ENCODE assay signal across 1 cellular context in the genomic region with DNA sequence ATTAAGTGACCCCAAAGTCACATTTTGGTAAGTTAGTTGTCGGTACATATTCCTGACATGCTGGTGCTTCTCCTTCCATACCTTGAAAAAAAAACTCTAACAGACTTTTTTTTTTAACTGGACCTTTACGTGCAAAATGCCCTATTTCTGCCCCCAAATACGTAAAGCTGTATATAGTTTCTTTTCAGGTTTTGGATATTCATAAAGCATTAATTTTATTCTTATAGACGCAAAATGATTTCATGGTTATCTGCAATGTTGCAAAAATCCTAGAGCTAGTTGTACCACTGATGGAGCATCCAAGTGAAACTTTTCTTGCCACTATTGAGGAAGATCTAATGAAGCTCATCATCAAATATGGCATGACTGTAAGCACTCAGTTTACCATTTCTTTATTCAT.
TF ChIP-seq lines count a peak whose summit lies in the region.

No MANE protein-coding gene starts in this region.

TF ChIP-seq in K562, 482 proteins besides CTCF, POLR2A, EP300 and RAD21 (continued from another document and continues in another):
- TF ChIP-seq FOXJ2 (tag; IDR thresholded peaks at IDR 0.05) (no peak), SRSF1 (IDR thresholded peaks at IDR 0.05; ENCODE audit: low read depth, low read length) (no peak), THAP12 (CRISPR knock-in tag; IDR thresholded peaks at IDR 0.05) (no peak), GABPB2 (CRISPR knock-in tag; conservative IDR thresholded peaks at IDR 0.05) (0 out of 2 replicates have a peak, but pooled peaks have one; percentile 21), EWSR1 (IDR thresholded peaks at IDR 0.05; ENCODE audit: borderline replicate concordance, low read depth, partially characterized antibody) (no peak), TGIF2 (CRISPR knock-in tag; IDR thresholded peaks at IDR 0.05) (no peak), ZNF436 (CRISPR knock-in tag; IDR thresholded peaks at IDR 0.05) (no peak), ZNF324 (CRISPR knock-in tag; IDR thresholded peaks at IDR 0.05) (no peak), TEAD1 (CRISPR knock-in tag; IDR thresholded peaks at IDR 0.05) (no peak), ZNF140 (CRISPR knock-in tag; IDR thresholded peaks at IDR 0.05) (peak; percentile 86; the same call in 1 of the 2 replicates), KLF16 (IDR thresholded peaks at IDR 0.05) (no peak), ZNF384 (IDR thresholded peaks at IDR 0.05; ENCODE audit: low read depth, low read length) (no peak), KDM5B (IDR thresholded peaks at IDR 0.05; ENCODE audit: insufficient replicate concordance, low read depth, low read length) (no peak), ZNF311 (CRISPR knock-in tag; IDR thresholded peaks at IDR 0.05) (no peak), ZNF668 (CRISPR knock-in tag; IDR thresholded peaks at IDR 0.05) (no peak), ZC3H11A (IDR thresholded peaks at IDR 0.05; ENCODE audit: low read depth, low read length) (no peak), ZBTB40 (IDR thresholded peaks at IDR 0.05) (no peak), ZBTB40 (CRISPR knock-in tag; IDR thresholded peaks at IDR 0.05) (no peak), ZNF586 (CRISPR knock-in tag; conservative IDR thresholded peaks at IDR 0.05) (no peak), HDAC2 (IDR thresholded peaks at IDR 0.05) (no peak), ZNF282 (CRISPR knock-in tag; IDR thresholded peaks at IDR 0.05) (no peak), NFE2L1 (tag; IDR thresholded peaks at IDR 0.05; ENCODE audit: borderline replicate concordance, low read depth) (no peak), ZNF766 (CRISPR knock-in tag; conservative IDR thresholded peaks at IDR 0.05) (no peak), GATA2 (CRISPR knock-in tag; IDR thresholded peaks at IDR 0.05) (no peak), NFATC3 (IDR thresholded peaks at IDR 0.05) (no peak), NFIX (CRISPR knock-in tag; IDR thresholded peaks at IDR 0.05; ENCODE audit: low read depth) (peak; percentile 71), NBN (IDR thresholded peaks at IDR 0.05; ENCODE audit: low read depth) (no peak), SAFB2 (IDR thresholded peaks at IDR 0.05; ENCODE audit: borderline replicate concordance, low read depth, low read length, severe bottlenecking) (no peak), IRF9 (tag; IDR thresholded peaks at IDR 0.05) (no peak), RAD51 (IDR thresholded peaks at IDR 0.05; ENCODE audit: borderline replicate concordance, low read depth) (no peak), ID3 (CRISPR knock-in tag; IDR thresholded peaks at IDR 0.05) (no peak), ID3 (tag; IDR thresholded peaks at IDR 0.05) (no peak), POLR2AphosphoS2 (IDR thresholded peaks at IDR 0.05; ENCODE audit: low read length) (no peak), BHLHE40 (IDR thresholded peaks at IDR 0.05; ENCODE audit: low read length) (no peak), ERF (CRISPR knock-in tag; IDR thresholded peaks at IDR 0.05) (no peak), ETS2 (tag; IDR thresholded peaks at IDR 0.05; ENCODE audit: borderline replicate concordance, poor library complexity, severe bottlenecking) (no peak), CC2D1A (IDR thresholded peaks at IDR 0.05) (no peak), ZNF354B (CRISPR knock-in tag; IDR thresholded peaks at IDR 0.05) (no peak), HNRNPK (IDR thresholded peaks at IDR 0.05; ENCODE audit: low read depth, low read length, poor library complexity, severe bottlenecking) (no peak), NFE2 (IDR thresholded peaks at IDR 0.05; ENCODE audit: low read depth) (no peak), TSC22D4 (tag; IDR thresholded peaks at IDR 0.05) (no peak), POLR2H (tag; IDR thresholded peaks at IDR 0.05; ENCODE audit: low read depth) (0 out of 2 replicates have a peak, but pooled peaks have one; percentile 10), SRSF7 (optimal IDR thresholded peaks at IDR 0.05; ENCODE audit: low read depth, low read length) (no peak), ZNF232 (CRISPR knock-in tag; IDR thresholded peaks at IDR 0.05) (no peak), HOXB6 (CRISPR knock-in tag; IDR thresholded peaks at IDR 0.05; ENCODE audit: borderline replicate concordance) (0 out of 2 replicates have a peak, but pooled peaks have one; percentile 80), ZEB2 (IDR thresholded peaks at IDR 0.05) (no peak)
- TF ChIP-seq, protein P1, sequence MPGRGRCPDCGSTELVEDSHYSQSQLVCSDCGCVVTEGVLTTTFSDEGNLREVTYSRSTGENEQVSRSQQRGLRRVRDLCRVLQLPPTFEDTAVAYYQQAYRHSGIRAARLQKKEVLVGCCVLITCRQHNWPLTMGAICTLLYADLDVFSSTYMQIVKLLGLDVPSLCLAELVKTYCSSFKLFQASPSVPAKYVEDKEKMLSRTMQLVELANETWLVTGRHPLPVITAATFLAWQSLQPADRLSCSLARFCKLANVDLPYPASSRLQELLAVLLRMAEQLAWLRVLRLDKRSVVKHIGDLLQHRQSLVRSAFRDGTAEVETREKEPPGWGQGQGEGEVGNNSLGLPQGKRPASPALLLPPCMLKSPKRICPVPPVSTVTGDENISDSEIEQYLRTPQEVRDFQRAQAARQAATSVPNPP (IDR thresholded peaks at IDR 0.05; ENCODE audit: borderline replicate concordance, insufficient read depth, insufficient read length): no peak
- TF ChIP-seq, protein P2, sequence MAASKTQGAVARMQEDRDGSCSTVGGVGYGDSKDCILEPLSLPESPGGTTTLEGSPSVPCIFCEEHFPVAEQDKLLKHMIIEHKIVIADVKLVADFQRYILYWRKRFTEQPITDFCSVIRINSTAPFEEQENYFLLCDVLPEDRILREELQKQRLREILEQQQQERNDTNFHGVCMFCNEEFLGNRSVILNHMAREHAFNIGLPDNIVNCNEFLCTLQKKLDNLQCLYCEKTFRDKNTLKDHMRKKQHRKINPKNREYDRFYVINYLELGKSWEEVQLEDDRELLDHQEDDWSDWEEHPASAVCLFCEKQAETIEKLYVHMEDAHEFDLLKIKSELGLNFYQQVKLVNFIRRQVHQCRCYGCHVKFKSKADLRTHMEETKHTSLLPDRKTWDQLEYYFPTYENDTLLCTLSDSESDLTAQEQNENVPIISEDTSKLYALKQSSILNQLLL (CRISPR knock-in tag; IDR thresholded peaks at IDR 0.05; ENCODE audit: borderline replicate concordance): peak; percentile 98
- TF ChIP-seq, protein P3, sequence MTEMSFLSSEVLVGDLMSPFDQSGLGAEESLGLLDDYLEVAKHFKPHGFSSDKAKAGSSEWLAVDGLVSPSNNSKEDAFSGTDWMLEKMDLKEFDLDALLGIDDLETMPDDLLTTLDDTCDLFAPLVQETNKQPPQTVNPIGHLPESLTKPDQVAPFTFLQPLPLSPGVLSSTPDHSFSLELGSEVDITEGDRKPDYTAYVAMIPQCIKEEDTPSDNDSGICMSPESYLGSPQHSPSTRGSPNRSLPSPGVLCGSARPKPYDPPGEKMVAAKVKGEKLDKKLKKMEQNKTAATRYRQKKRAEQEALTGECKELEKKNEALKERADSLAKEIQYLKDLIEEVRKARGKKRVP (CRISPR knock-in tag; IDR thresholded peaks at IDR 0.05): no peak
- TF ChIP-seq, protein P4, sequence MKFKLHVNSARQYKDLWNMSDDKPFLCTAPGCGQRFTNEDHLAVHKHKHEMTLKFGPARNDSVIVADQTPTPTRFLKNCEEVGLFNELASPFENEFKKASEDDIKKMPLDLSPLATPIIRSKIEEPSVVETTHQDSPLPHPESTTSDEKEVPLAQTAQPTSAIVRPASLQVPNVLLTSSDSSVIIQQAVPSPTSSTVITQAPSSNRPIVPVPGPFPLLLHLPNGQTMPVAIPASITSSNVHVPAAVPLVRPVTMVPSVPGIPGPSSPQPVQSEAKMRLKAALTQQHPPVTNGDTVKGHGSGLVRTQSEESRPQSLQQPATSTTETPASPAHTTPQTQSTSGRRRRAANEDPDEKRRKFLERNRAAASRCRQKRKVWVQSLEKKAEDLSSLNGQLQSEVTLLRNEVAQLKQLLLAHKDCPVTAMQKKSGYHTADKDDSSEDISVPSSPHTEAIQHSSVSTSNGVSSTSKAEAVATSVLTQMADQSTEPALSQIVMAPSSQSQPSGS (CRISPR knock-in tag; IDR thresholded peaks at IDR 0.05): no peak
- TF ChIP-seq, protein P5, sequence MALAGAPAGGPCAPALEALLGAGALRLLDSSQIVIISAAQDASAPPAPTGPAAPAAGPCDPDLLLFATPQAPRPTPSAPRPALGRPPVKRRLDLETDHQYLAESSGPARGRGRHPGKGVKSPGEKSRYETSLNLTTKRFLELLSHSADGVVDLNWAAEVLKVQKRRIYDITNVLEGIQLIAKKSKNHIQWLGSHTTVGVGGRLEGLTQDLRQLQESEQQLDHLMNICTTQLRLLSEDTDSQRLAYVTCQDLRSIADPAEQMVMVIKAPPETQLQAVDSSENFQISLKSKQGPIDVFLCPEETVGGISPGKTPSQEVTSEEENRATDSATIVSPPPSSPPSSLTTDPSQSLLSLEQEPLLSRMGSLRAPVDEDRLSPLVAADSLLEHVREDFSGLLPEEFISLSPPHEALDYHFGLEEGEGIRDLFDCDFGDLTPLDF (CRISPR knock-in tag; IDR thresholded peaks at IDR 0.05): no peak
